In the genomic region with DNA sequence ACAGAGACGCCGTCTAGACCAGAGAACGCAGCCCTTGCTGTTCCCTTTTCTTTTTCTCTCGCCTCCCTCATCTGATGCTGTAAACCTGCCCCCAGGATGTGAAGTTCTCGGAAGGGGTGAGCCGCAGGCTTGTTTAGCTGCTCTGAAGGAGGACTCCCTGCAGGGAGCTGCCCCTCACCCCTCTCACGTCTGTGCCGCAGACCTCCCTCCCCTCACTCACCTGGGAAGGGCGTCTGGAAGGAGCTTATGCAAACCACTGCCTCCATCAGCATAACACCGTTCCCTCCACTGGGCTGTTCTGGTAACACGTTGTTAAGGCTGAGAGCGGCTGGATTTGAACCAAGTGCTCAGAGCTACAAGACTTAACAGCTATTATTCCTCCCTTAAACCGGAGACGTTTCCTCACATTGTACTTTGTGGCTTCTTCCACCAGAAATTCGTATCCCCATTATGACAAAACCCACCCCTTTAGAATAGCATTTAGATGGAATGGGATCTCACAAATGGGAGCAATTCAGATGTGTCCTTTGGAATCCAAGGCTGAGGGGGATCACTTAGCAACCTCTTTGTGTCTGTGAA, we compare ENCODE assay signal across 29 cellular contexts.
DNase-seq lines count a peak whose midpoint lies in the region; ATAC-seq and TF ChIP-seq lines count a peak whose summit lies in the region.
"Had no signal": no experiment of that assay in that cellular context is flagged by ENCODE, and none has a peak within 500 bp of the region (broad histone marks: within the 10 kb centered on the region; RNA-seq: fewer than 3 reads in every experiment).

No MANE protein-coding gene starts in this region.

- in situ Hi-C loops in gastrocnemius medialis (cut with MboI; ENCODE audit: low sequenced_read_pairs in 4 of 4): no loop called here

- WGBS in aorta, 2 donors: 43 to 49% methylated on average over 14 to 15 of the region's 15 CpGs

- H3K4me3 Mint-ChIP-seq in glutamatergic neuron (ENCODE audit: unreplicated experiment) (no peak overlapping the region), progenitor cell of endocrine pancreas (ENCODE audit: low read depth) (no peak overlapping the region)
- H3K4me3 Mint-ChIP-seq: activated CD8-positive, alpha-beta T cell treated with anti-CD3 and anti-CD28 coated beads for 36 hours; effector memory CD8-positive, alpha-beta T cell; naive thymus-derived CD8-positive, alpha-beta T cell; T-cell had no signal

- H3K9me3 ChIP-seq in left ventricle myocardium inferior (replicated peaks): no peaks in the 10 kb centered on the region
- H3K9me3 ChIP-seq in gastrocnemius medialis: no peaks in the 10 kb centered on the region
- no peaks in the 10 kb centered on the region for H3K9me3 ChIP-seq in aorta (ENCODE audit: control insufficient read depth, low read length)
- H3K9me3 ChIP-seq: colonic mucosa had no signal

- H3K9me3 Mint-ChIP-seq in glutamatergic neuron (ENCODE audit: unreplicated experiment) (peaks cover 6% of the 10 kb centered on the region), progenitor cell of endocrine pancreas (ENCODE audit: low read depth) (no peaks in the 10 kb centered on the region)
- H3K9me3 Mint-ChIP-seq: activated CD8-positive, alpha-beta T cell treated with anti-CD3 and anti-CD28 coated beads for 36 hours; effector memory CD8-positive, alpha-beta T cell; naive thymus-derived CD8-positive, alpha-beta T cell; T-cell had no signal

- H3K36me3 Mint-ChIP-seq in glutamatergic neuron (ENCODE audit: unreplicated experiment) (no peaks in the 10 kb centered on the region), progenitor cell of endocrine pancreas (ENCODE audit: insufficient read depth) (no peaks in the 10 kb centered on the region)
- H3K36me3 Mint-ChIP-seq: CD4-positive, alpha-beta memory T cell; naive thymus-derived CD8-positive, alpha-beta T cell; T-cell had no signal

- no peak overlapping the region for H3K4me3 ChIP-seq in left ventricle myocardium inferior
- H3K4me3 ChIP-seq in gastrocnemius medialis: no peak overlapping the region
- no peak overlapping the region for H3K4me3 ChIP-seq in aorta (ENCODE audit: low read length in 2 of 2)
- H3K4me3 ChIP-seq: colonic mucosa, GM23248 had no signal

- peaks cover 40% of the 10 kb centered on the region for H3K4me1 Mint-ChIP-seq in glutamatergic neuron (ENCODE audit: low read depth, unreplicated experiment)
- no peaks in the 10 kb centered on the region for H3K4me1 Mint-ChIP-seq in progenitor cell of endocrine pancreas (ENCODE audit: low read depth)
- H3K4me1 Mint-ChIP-seq: CD4-positive, alpha-beta memory T cell; naive thymus-derived CD8-positive, alpha-beta T cell; T-cell had no signal

- no peaks in the 10 kb centered on the region for H3K27me3 Mint-ChIP-seq in glutamatergic neuron (ENCODE audit: unreplicated experiment)
- H3K27me3 Mint-ChIP-seq in progenitor cell of endocrine pancreas: peaks cover 34% of the 10 kb centered on the region
- H3K27me3 Mint-ChIP-seq: activated CD8-positive, alpha-beta T cell treated with anti-CD3 and anti-CD28 coated beads for 36 hours had no signal

- H3K27ac Mint-ChIP-seq in glutamatergic neuron (ENCODE audit: unreplicated experiment): peak overlapping the region; percentile 26
- H3K27ac Mint-ChIP-seq in progenitor cell of endocrine pancreas: no peak overlapping the region
- H3K27ac Mint-ChIP-seq: activated CD8-positive, alpha-beta T cell treated with anti-CD3 and anti-CD28 coated beads for 36 hours; CD4-positive, alpha-beta memory T cell; effector memory CD8-positive, alpha-beta T cell; naive thymus-derived CD8-positive, alpha-beta T cell; T-cell had no signal

- peak overlapping the region; percentile 78 for H3K27ac ChIP-seq in left ventricle myocardium inferior (replicated peaks)
- H3K27ac ChIP-seq in gastrocnemius medialis: peak overlapping the region in 3 of 4 donors; percentile 5 to 44 (median 10)
- peak overlapping the region; percentile 80 to 92 for H3K27ac ChIP-seq in aorta (ENCODE audit: low read depth in 1 of 2, low read length in 2 of 2)
- H3K27ac ChIP-seq: brain microvascular endothelial cell, colonic mucosa, GM23248 had no signal

- H3K36me3 ChIP-seq in left ventricle myocardium inferior: no peaks in the 10 kb centered on the region
- H3K36me3 ChIP-seq in gastrocnemius medialis: no peaks in the 10 kb centered on the region
- H3K36me3 ChIP-seq in aorta (ENCODE audit: control insufficient read depth in 1 of 2, insufficient read depth in 2 of 2, low read length in 1 of 2): no peaks in the 10 kb centered on the region
- H3K36me3 ChIP-seq: brain microvascular endothelial cell, colonic mucosa had no signal

- no peak for TF ChIP-seq POLR2A in gastrocnemius medialis (IDR thresholded peaks at IDR 0.05)

- TF ChIP-seq CTCF in left ventricle myocardium inferior (IDR thresholded peaks at IDR 0.05; ENCODE audit: borderline replicate concordance): no peak
- no peak for TF ChIP-seq CTCF in glutamatergic neuron (IDR thresholded peaks at IDR 0.05; ENCODE audit: partially characterized antibody, unreplicated experiment)
- no peak for TF ChIP-seq CTCF in gastrocnemius medialis (IDR thresholded peaks at IDR 0.05 in 4 of 5, conservative IDR thresholded peaks at IDR 0.05 in 1 of 5)
- no peak for TF ChIP-seq CTCF in progenitor cell of endocrine pancreas (IDR thresholded peaks at IDR 0.05; ENCODE audit: unreplicated experiment)

- H3K4me1 ChIP-seq in left ventricle myocardium inferior: peaks cover 53% of the 10 kb centered on the region
- peaks cover 8 to 19% of the 10 kb centered on the region in 2 donors for H3K4me1 ChIP-seq in gastrocnemius medialis
- peaks cover 0 to 4% of the 10 kb centered on the region in 2 donors for H3K4me1 ChIP-seq in aorta (ENCODE audit: control insufficient read depth in 1 of 2, insufficient read depth in 2 of 2, low read length in 2 of 2)
- H3K4me1 ChIP-seq: colonic mucosa had no signal

- no peak for ATAC-seq in gastrocnemius medialis
- ATAC-seq in aorta (ENCODE audit: low FRiP score): no peak
- ATAC-seq: activated CD4-positive, CD25-positive, alpha-beta regulatory T cell treated with anti-CD3 and anti-CD28 coated beads, Interleukin-2, amount 50 U/mL, for 24 hours; activated CD8-positive, alpha-beta T cell treated with anti-CD3 and anti-CD28 coated beads for 36 hours; effector memory CD8-positive, alpha-beta T cell; left lobe of liver; naive thymus-derived CD8-positive, alpha-beta T cell; stimulated activated naive CD8-positive, alpha-beta T cell treated with anti-CD3 and anti-CD28 coated beads, Interleukin-15, Interleukin-2, amounts not matched to agents 100 U/mL and 50 U/mL, for 24 hours; T-cell had no signal

- DNase-seq in left ventricle myocardium inferior (no peak), cardiac septum (ENCODE audit: low spot score) (no peak), glutamatergic neuron (no peak), gastrocnemius medialis (no peak), aorta (no peak), NCI-H69 (lab: John Stamatoyannopoulos, UW) (no peak), NCI-H748 treated with DMSO at 0.1 percent for 48 hours (lab: John Stamatoyannopoulos, UW) (no peak), progenitor cell of endocrine pancreas (ENCODE audit: low spot score, unreplicated experiment) (no peak)
- DNase-seq: activated CD8-positive, alpha-beta T cell treated with anti-CD3 and anti-CD28 coated beads for 36 hours; activated gamma-delta T cell; activated T-cell treated with anti-CD3 and anti-CD28 coated beads for 4 hours; AML-193; brain microvascular endothelial cell; CD4-positive, alpha-beta memory T cell; colonic mucosa; DMS 273 treated with DMSO at 0.1 percent for 48 hours; effector memory CD8-positive, alpha-beta T cell; GM23248; KBM-7; MM.1S; naive thymus-derived CD8-positive, alpha-beta T cell; NCI-H1436; NCI-H2107; NCI-H446; SIG-M5; stimulated activated naive CD8-positive, alpha-beta T cell treated with anti-CD3 and anti-CD28 coated beads, Interleukin-15, Interleukin-2, amounts not matched to agents 100 U/mL and 50 U/mL, for 24 hours; T-cell had no signal

- peaks cover 21% of the 10 kb centered on the region for H3K27me3 ChIP-seq in left ventricle myocardium inferior (ENCODE audit: low read depth)
- H3K27me3 ChIP-seq in gastrocnemius medialis: no peaks in the 10 kb centered on the region
- H3K27me3 ChIP-seq in aorta (ENCODE audit: control insufficient read depth in 1 of 2, insufficient read depth in 2 of 2, low read length in 1 of 2): no peaks in the 10 kb centered on the region
- H3K27me3 ChIP-seq: brain microvascular endothelial cell, colonic mucosa had no signal

- intact Hi-C loops in left ventricle myocardium inferior (cut with micrococcal nuclease): no loop called here
- intact Hi-C loops in cardiac septum (cut with DNase I): no loop called here
- intact Hi-C loops in gastrocnemius medialis (cut with DNase I; ENCODE audit: low total_unique reads): no loop called here
- intact Hi-C loops in aorta (cut with DNase I): loop anchor here in 1 of 2 donors (5.0 kb wide), 2 partner anchors 89 to 159 kb away; no protein-coding TSS in a partner anchor

Comparison
In these comparisons a context has a peak if more than half of its experiments do, and no peak if none do; other contexts are left out.
1. H3K27ac ChIP-seq: peak in every context shown above with its lines; median percentile 86 in aorta; 78 in left ventricle myocardium inferior; 10 in gastrocnemius medialis.